Comparison of ENCODE assay signal across 18 cellular contexts in the genomic region with DNA sequence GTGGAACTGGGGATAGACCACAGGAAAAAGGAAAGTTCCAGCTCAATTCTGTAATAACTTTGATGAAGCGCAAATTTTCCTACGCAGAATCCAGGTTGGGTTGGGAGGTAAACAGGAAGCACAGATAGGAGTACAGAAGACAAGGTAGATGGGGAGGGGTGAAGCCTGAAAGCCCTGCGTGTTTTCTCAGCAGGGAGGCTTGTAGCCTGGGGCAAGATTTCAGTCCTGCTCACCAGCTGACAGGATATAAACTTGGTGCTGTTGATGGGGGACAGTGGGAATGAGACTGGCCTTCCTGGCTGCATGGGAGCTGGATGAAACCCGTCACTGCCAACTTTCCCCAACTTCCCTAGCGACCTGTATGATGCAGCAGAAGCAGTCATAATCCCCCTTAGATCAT.
DNase-seq lines count a peak whose midpoint lies in the region; ATAC-seq and TF ChIP-seq lines count a peak whose summit lies in the region.
"Had no signal": no experiment of that assay in that cellular context is flagged by ENCODE, and none has a peak within 500 bp of the region (broad histone marks: within the 10 kb centered on the region; RNA-seq: fewer than 3 reads in every experiment).

No MANE protein-coding gene starts in this region.

- H2AFZ ChIP-seq in GM23338: no peak overlapping the region

- H3K27me3 ChIP-seq in A673 (replicated peaks; ENCODE audit: insufficient read depth, low read depth, low read length, poor library complexity) (no peaks in the 10 kb centered on the region), GM23338 (ENCODE audit: insufficient read depth) (no peaks in the 10 kb centered on the region)
- H3K27me3 ChIP-seq: Peyer's patch had no signal

- H3K4me2 ChIP-seq in GM23338: no peak overlapping the region
- H3K4me2 ChIP-seq: A549, SK-N-SH had no signal

- no peaks in the 10 kb centered on the region; the same call in 2 of the 3 replicates for H3K36me3 Mint-ChIP-seq in GM23338 (ENCODE audit: low read depth)
- H3K36me3 Mint-ChIP-seq in mesothelial cell of epicardium: peaks cover 53% of the 10 kb centered on the region

- H3K27me3 Mint-ChIP-seq in GM23338 (ENCODE audit: insufficient read depth, low read depth, poor library complexity) (peaks cover 5% of the 10 kb centered on the region), mesothelial cell of epicardium (ENCODE audit: low read depth) (no peaks in the 10 kb centered on the region)
- H3K27me3 Mint-ChIP-seq: T-cell had no signal

- H3K4me3 ChIP-seq in A673 (ENCODE audit: low read depth, low read length, poor library complexity, severe bottlenecking): no peak overlapping the region
- H3K4me3 ChIP-seq in GM23338: no peak overlapping the region
- H3K4me3 ChIP-seq in iPS-18c (ENCODE audit: insufficient read depth, low read depth, low read length): 0 out of 2 replicates have a peak overlapping the region, but pooled peaks have one; percentile 4
- H3K4me3 ChIP-seq: A549, K562, Peyer's patch had no signal

- no peaks in the 10 kb centered on the region for H3K4me1 ChIP-seq in A673 (ENCODE audit: insufficient read depth, low read length, poor library complexity, severe bottlenecking)
- H3K4me1 ChIP-seq in GM23338 (ENCODE audit: insufficient read depth): 0 out of 2 replicates have a peak, but pooled peaks cover 4% of the 10 kb centered on the region
- H3K4me1 ChIP-seq: A549, Peyer's patch had no signal

- H3K27ac Mint-ChIP-seq in GM23338 (no peak overlapping the region), mesothelial cell of epicardium (no peak overlapping the region)
- H3K27ac Mint-ChIP-seq: T-cell had no signal

- H4K20me1 ChIP-seq in GM23338 (replicated peaks; ENCODE audit: insufficient read depth): no peaks in the 10 kb centered on the region

- no peaks in the 10 kb centered on the region for H3K36me3 ChIP-seq in A673 (ENCODE audit: insufficient read depth, low read length, poor library complexity, severe bottlenecking)
- H3K36me3 ChIP-seq in GM23338 (ENCODE audit: insufficient read depth): no peaks in the 10 kb centered on the region
- H3K36me3 ChIP-seq: Peyer's patch had no signal

- no peak overlapping the region for H3K27ac ChIP-seq in A673 (ENCODE audit: low read depth, low read length, poor library complexity, severe bottlenecking)
- H3K27ac ChIP-seq in GM23338 (ENCODE audit: low read depth): no peak overlapping the region
- H3K27ac ChIP-seq: A549, Peyer's patch had no signal

- TF ChIP-seq CTCF in A673 (conservative IDR thresholded peaks at IDR 0.05; ENCODE audit: low read depth, low read length) (no peak), GM23338 (conservative IDR thresholded peaks at IDR 0.05; ENCODE audit: low read depth in 2 of 2) (no peak), mesothelial cell of epicardium (IDR thresholded peaks at IDR 0.05; ENCODE audit: unreplicated experiment) (no peak)

- ATAC-seq in GM23338: no peak
- ATAC-seq: A549, K562, T-cell had no signal

- H3K9me3 ChIP-seq in A673 (ENCODE audit: low read depth, low read length, poor library complexity, severe bottlenecking): peaks cover 5% of the 10 kb centered on the region
- no peaks in the 10 kb centered on the region for H3K9me3 ChIP-seq in iPS-18c (ENCODE audit: control insufficient read depth, insufficient read depth, low read length)
- H3K9me3 ChIP-seq: A549 had no signal

- peaks cover 13% of the 10 kb centered on the region for H3K4me1 Mint-ChIP-seq in GM23338
- H3K4me1 Mint-ChIP-seq in mesothelial cell of epicardium: peaks cover 2% of the 10 kb centered on the region
- H3K4me1 Mint-ChIP-seq: T-cell had no signal

- H3K9me3 Mint-ChIP-seq in GM23338 (no peaks in the 10 kb centered on the region), mesothelial cell of epicardium (peaks cover 60% of the 10 kb centered on the region)

- CTCF ChIA-PET in A673 (lab: Charles Lee): no interaction called here

- BruUV-seq in A673 (replicated peaks; lab: Mats Ljungman, UMichigan): no TSS peak

- intact Hi-C loops in A673 (cut with micrococcal nuclease; ENCODE audit: unreplicated experiment): loop anchor here (1.0 kb wide), 1 partner anchor 17 kb away; no protein-coding TSS in a partner anchor

- no peaks in the 10 kb centered on the region; the same call in none of the 2 replicates for H3K79me2 ChIP-seq in GM23338 (replicated peaks; ENCODE audit: insufficient read depth)

- POLR2A ChIA-PET in A673 (lab: Charles Lee; ENCODE audit: low non-redundant PET): no interaction called here

- 0 out of 2 replicates have a peak, but pooled peaks cover 8% of the 10 kb centered on the region for H3K9me2 ChIP-seq in GM23338 (ENCODE audit: insufficient read depth)
- H3K9me2 ChIP-seq: SK-N-SH had no signal

- H3K4me3 Mint-ChIP-seq in GM23338: no peak overlapping the region
- no peak overlapping the region for H3K4me3 Mint-ChIP-seq in mesothelial cell of epicardium
- H3K4me3 Mint-ChIP-seq: T-cell had no signal

- no peaks in the 10 kb centered on the region for H3F3A ChIP-seq in GM23338 (replicated peaks; ENCODE audit: low read depth)

- DNase-seq in A673 (ENCODE audit: low spot score): peak; percentile 21
- DNase-seq in GM23338 (ENCODE audit: low spot score): peak; percentile 5
- peak; percentile 5 for DNase-seq in NCI-H345 treated with DMSO at 0.1 percent for 48 hours (lab: John Stamatoyannopoulos, UW; ENCODE audit: unreplicated experiment)
- no peak for DNase-seq in mesothelial cell of epicardium (ENCODE audit: low spot score in 2 of 2, unreplicated experiment in 2 of 2)
- DNase-seq in NCI-H1436 treated with DMSO at 0.1 percent for 48 hours (lab: John Stamatoyannopoulos, UW): no peak
- DNase-seq in OCI-M1 (lab: John Stamatoyannopoulos, UW): no peak
- no peak for DNase-seq in activated T-cell treated with anti-CD3 and anti-CD28 coated beads, Interleukin-2, amount 50 U/mL, for 48 hours
- DNase-seq: C1 segment of cervical spinal cord, COR-L47, NCI-H1694 treated with DMSO at 0.1 percent for 48 hours, NCI-H2171, Peyer's patch, Right ventricle myocardium superior, SK-N-SH, T-cell had no signal

TF ChIP-seq in GM23338, 12 proteins besides CTCF, POLR2A, EP300 and RAD21:
- TF ChIP-seq ZNF331 (CRISPR knock-in tag; IDR thresholded peaks at IDR 0.05; ENCODE audit: low read depth) (no peak), ZNF114 (CRISPR knock-in tag; IDR thresholded peaks at IDR 0.05) (no peak), ZNF462 (CRISPR knock-in tag; IDR thresholded peaks at IDR 0.05) (no peak), STAT1 (IDR thresholded peaks at IDR 0.05; ENCODE audit: unreplicated experiment) (no peak)

Comparison
In these comparisons a context has a peak if more than half of its experiments do, and no peak if none do; other contexts are left out.
1. DNase-seq: peak in A673 (single experiment), GM23338 (single experiment) and NCI-H345 treated with DMSO at 0.1 percent for 48 hours (single experiment); none in mesothelial cell of epicardium (0 of 2), NCI-H1436 treated with DMSO at 0.1 percent for 48 hours (single experiment), OCI-M1 (single experiment) and activated T-cell treated with anti-CD3 and anti-CD28 coated beads, Interleukin-2, amount 50 U/mL, for 48 hours (0 of 2).